ENCODE assay signal across 37 cellular contexts in the genomic region with DNA sequence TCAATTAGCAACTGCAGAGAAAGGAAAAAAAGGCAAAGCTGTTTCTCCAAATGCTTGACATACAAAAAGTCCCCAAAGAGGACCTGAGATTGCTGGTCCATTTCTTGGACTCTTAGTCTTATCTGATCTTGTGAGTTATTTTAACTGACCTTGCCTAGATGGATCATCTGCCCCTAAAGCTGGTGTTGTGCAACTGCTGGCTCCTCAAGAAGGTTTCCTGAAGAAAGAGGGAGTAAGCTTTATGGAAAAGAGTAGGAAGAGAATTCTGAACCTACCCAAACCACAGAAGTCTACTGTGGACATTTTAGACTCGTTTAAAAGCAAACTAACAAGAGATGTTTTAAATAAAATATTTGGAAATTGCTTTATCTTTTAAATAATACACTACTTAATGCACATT.
"Had no signal": no experiment of that assay in that cellular context is flagged by ENCODE, and none has a peak within 500 bp of the region (broad histone marks: within the 10 kb centered on the region; RNA-seq: fewer than 3 reads in every experiment).

No MANE protein-coding gene starts in this region.

- DNase-seq: activated B cell treated with CpG ODN at 0.5 μM for 24 hours; activated CD4-positive, alpha-beta memory T cell treated with anti-CD3 and anti-CD28 coated beads, Interleukin-2, amount 10 ng/mL, durations not matched to agents 7 days and 5 days; activated CD4-positive, alpha-beta T cell treated with anti-CD3 and anti-CD28 coated beads for 1 hour; activated CD4-positive, alpha-beta T cell treated with anti-CD3 and anti-CD28 coated beads for 36 hours; activated CD4-positive, alpha-beta T cell treated with anti-CD3 and anti-CD28 coated beads for 48 hours; activated CD4-positive, alpha-beta T cell treated with anti-CD3 and anti-CD28 coated beads, Interleukin-2, amount 10 ng/mL, durations not matched to agents 7 days and 5 days; activated CD4-positive, alpha-beta T cell treated with anti-CD3 and anti-CD28 coated beads, Interleukin-2, amount 50 U/mL, for 48 hours; activated CD8-positive, alpha-beta memory T cell treated with anti-CD3 and anti-CD28 coated beads for 24 hours; activated CD8-positive, alpha-beta memory T cell treated with anti-CD3 and anti-CD28 coated beads, Interleukin-2, amount 10 ng/mL, durations not matched to agents 7 days and 5 days; activated CD8-positive, alpha-beta memory T cell treated with anti-CD3 and anti-CD28 coated beads, Interleukin-2, amount 50 U/mL, for 48 hours; activated CD8-positive, alpha-beta T cell treated with anti-CD3 and anti-CD28 coated beads, Interleukin-2, amount 10 ng/mL, durations not matched to agents 7 days and 5 days; activated effector memory CD4-positive, alpha-beta T cell treated with Interleukin-2 at 50 U/mL for 16 hours; activated gamma-delta T cell; activated naive CD4-positive, alpha-beta T cell treated with anti-CD3 and anti-CD28 coated beads for 36 hours; activated naive CD4-positive, alpha-beta T cell treated with anti-CD3 and anti-CD28 coated beads, Interleukin-2, amount 50 U/mL, for 16 hours; activated naive CD8-positive, alpha-beta T cell treated with anti-CD3 and anti-CD28 coated beads, Interleukin-2, amount 10 ng/mL, durations not matched to agents 7 days and 5 days; activated naive CD8-positive, alpha-beta T cell treated with anti-CD3 and anti-CD28 coated beads, Interleukin-2, amount 50 U/mL, for 24 hours; activated T-cell treated with anti-CD3 and anti-CD28 coated beads, Interleukin-2, amount 50 U/mL, for 24 hours; activated T-cell treated with anti-CD3 and anti-CD28 coated beads, Interleukin-2, amount 50 U/mL, for 48 hours; amygdala; anterior cingulate cortex; caudate nucleus; cerebellar nuclear complex; T-helper 1 cell; T-helper 2 cell; T-helper 9 cell had no signal

- ATAC-seq: activated CD4-positive, alpha-beta T cell treated with anti-CD3 and anti-CD28 coated beads for 36 hours; activated CD8-positive, alpha-beta memory T cell treated with anti-CD3 and anti-CD28 coated beads, Interleukin-2, amount 10 ng/mL, durations not matched to agents 7 days and 5 days; activated CD8-positive, alpha-beta T cell treated with anti-CD3 and anti-CD28 coated beads, Interleukin-2, amount 10 ng/mL, durations not matched to agents 7 days and 5 days; activated naive CD8-positive, alpha-beta T cell treated with anti-CD3 and anti-CD28 coated beads, Interleukin-2, amount 50 U/mL, for 24 hours had no signal

- H3K27ac ChIP-seq: ascending aorta, cardiac muscle cell, VCaP had no signal

- H3K27ac Mint-ChIP-seq: activated B cell treated with CpG ODN at 0.5 μM for 24 hours; activated CD4-positive, alpha-beta memory T cell treated with anti-CD3 and anti-CD28 coated beads, Interleukin-2, amount 10 ng/mL, durations not matched to agents 7 days and 5 days; activated CD4-positive, alpha-beta T cell treated with anti-CD3 and anti-CD28 coated beads for 36 hours; activated CD4-positive, alpha-beta T cell treated with anti-CD3 and anti-CD28 coated beads, Interleukin-2, amount 10 ng/mL, durations not matched to agents 7 days and 5 days; activated CD8-positive, alpha-beta memory T cell treated with anti-CD3 and anti-CD28 coated beads, Interleukin-2, amount 10 ng/mL, durations not matched to agents 7 days and 5 days; activated CD8-positive, alpha-beta T cell treated with anti-CD3 and anti-CD28 coated beads, Interleukin-2, amount 10 ng/mL, durations not matched to agents 7 days and 5 days; activated naive CD4-positive, alpha-beta T cell treated with anti-CD3 and anti-CD28 coated beads for 36 hours; activated naive CD8-positive, alpha-beta T cell; activated naive CD8-positive, alpha-beta T cell treated with anti-CD3 and anti-CD28 coated beads, Interleukin-2, amount 10 ng/mL, durations not matched to agents 7 days and 5 days; activated naive CD8-positive, alpha-beta T cell treated with anti-CD3 and anti-CD28 coated beads, Interleukin-2, amount 50 U/mL, for 24 hours; activated T-cell treated with anti-CD3 and anti-CD28 coated beads, Interleukin-2, amount 50 U/mL, for 24 hours; activated T-helper 2 cell treated with anti-CD3 and anti-CD28 coated beads, Interferon-gamma antibody, Interleukin-2, Interleukin-4, amounts not matched to agents 10 μg/mL and 5 μg/mL and 100 μg/mL, durations not matched to agents 14 hours and 24 hours and 36 hours; brain; T-helper 1 cell treated with Interleukin-12 subunit alpha and Interleukin-12 subunit beta and Interleukin-4 antibody, amounts not matched to agents 30 μg/mL and 1 μg/mL, for 36 hours; T-helper 2 cell treated with Interferon-gamma antibody and Interleukin-4, amounts not matched to agents 5 μg/mL and 100 μg/mL, for 36 hours had no signal

- H3K36me3 Mint-ChIP-seq: activated CD8-positive, alpha-beta memory T cell treated with anti-CD3 and anti-CD28 coated beads, Interleukin-2, amount 10 ng/mL, durations not matched to agents 7 days and 5 days; activated naive CD8-positive, alpha-beta T cell; activated naive CD8-positive, alpha-beta T cell treated with anti-CD3 and anti-CD28 coated beads, Interleukin-2, amount 10 ng/mL, durations not matched to agents 7 days and 5 days; brain had no signal

- H3K9me3 Mint-ChIP-seq: activated B cell treated with CpG ODN at 0.5 μM for 24 hours; activated CD4-positive, alpha-beta memory T cell treated with anti-CD3 and anti-CD28 coated beads, Interleukin-2, amount 10 ng/mL, durations not matched to agents 7 days and 5 days; activated CD4-positive, alpha-beta T cell treated with anti-CD3 and anti-CD28 coated beads, Interleukin-2, amount 10 ng/mL, durations not matched to agents 7 days and 5 days; activated naive CD4-positive, alpha-beta T cell treated with anti-CD3 and anti-CD28 coated beads for 36 hours; activated naive CD8-positive, alpha-beta T cell treated with anti-CD3 and anti-CD28 coated beads, Interleukin-2, amount 10 ng/mL, durations not matched to agents 7 days and 5 days; activated naive CD8-positive, alpha-beta T cell treated with anti-CD3 and anti-CD28 coated beads, Interleukin-2, amount 50 U/mL, for 24 hours; activated T-cell treated with anti-CD3 and anti-CD28 coated beads, Interleukin-2, amount 50 U/mL, for 24 hours; activated T-helper 2 cell treated with anti-CD3 and anti-CD28 coated beads, Interferon-gamma antibody, Interleukin-2, Interleukin-4, amounts not matched to agents 10 μg/mL and 5 μg/mL and 100 μg/mL, durations not matched to agents 14 hours and 24 hours and 36 hours; central memory CD8-positive, alpha-beta T cell; T-helper 1 cell treated with Interleukin-12 subunit alpha and Interleukin-12 subunit beta and Interleukin-4 antibody, amounts not matched to agents 30 μg/mL and 1 μg/mL, for 36 hours; T-helper 2 cell treated with Interferon-gamma antibody and Interleukin-4, amounts not matched to agents 5 μg/mL and 100 μg/mL, for 36 hours had no signal

- FAIRE-seq: bronchial epithelial cell, TTC549 had no signal

- H3K36me3 ChIP-seq: ascending aorta, cardiac muscle cell had no signal

- H3K27me3 ChIP-seq: ascending aorta had no signal

- H3K4me1 ChIP-seq: ascending aorta had no signal

- H3K9me3 ChIP-seq: ascending aorta had no signal

- H3K4me3 ChIP-seq: ascending aorta, cardiac muscle cell had no signal
